16 cellular contexts compared by ENCODE assay signal in genomic region chr1:113890816-113891215, GRCh38. TPM values are rescaled to one million over a fixed set of nuclear protein-coding genes. Genes with fewer than 3 reads are reported as not detected.
"Had no signal": no experiment of that assay in that cellular context is flagged by ENCODE, and none has a peak within 500 bp of the region (broad histone marks: within the 10 kb centered on the region; RNA-seq: fewer than 3 reads in every experiment).

No MANE protein-coding gene starts in this region.

- DNase-seq: effector memory CD4-positive, alpha-beta T cell; heart right ventricle; hypothalamus; islet precursor cell; mammary epithelial cell; naive thymus-derived CD4-positive, alpha-beta T cell; posterior cingulate gyrus; spleen; testis; upper lobe of right lung had no signal

- H3K27ac Mint-ChIP-seq: stimulated activated naive CD8-positive, alpha-beta T cell treated with anti-CD3 and anti-CD28 coated beads, Interleukin-15, Interleukin-2, amounts not matched to agents 100 ng/mL and 50 ng/mL, for 24 hours had no signal

- H3K27me3 Mint-ChIP-seq: naive thymus-derived CD4-positive, alpha-beta T cell; stimulated activated naive CD8-positive, alpha-beta T cell treated with anti-CD3 and anti-CD28 coated beads, Interleukin-15, Interleukin-2, amounts not matched to agents 100 ng/mL and 50 ng/mL, for 24 hours had no signal

- H3K4me3 Mint-ChIP-seq: naive thymus-derived CD4-positive, alpha-beta T cell; neural crest cell; stimulated activated naive CD8-positive, alpha-beta T cell treated with anti-CD3 and anti-CD28 coated beads, Interleukin-15, Interleukin-2, amounts not matched to agents 100 ng/mL and 50 ng/mL, for 24 hours had no signal

- ATAC-seq: esophagus mucosa; heart right ventricle; left lobe of liver; naive thymus-derived CD4-positive, alpha-beta T cell; sciatic nerve; upper lobe of right lung had no signal

- H3K9me3 Mint-ChIP-seq: neural crest cell; stimulated activated naive CD8-positive, alpha-beta T cell treated with anti-CD3 and anti-CD28 coated beads, Interleukin-15, Interleukin-2, amounts not matched to agents 100 ng/mL and 50 ng/mL, for 24 hours had no signal

- H3K4me1 Mint-ChIP-seq: neural crest cell had no signal

RNA-seq across cellular contexts. Expression of gene PTPN22, which starts 19.3 kb away (rescaled TPM):
- total RNA-seq: neural crest cell, osteocyte had no signal
